8 cellular contexts compared by ENCODE assay signal in genomic region chr17:43127299-43127876, GRCh38. TPM values are rescaled to one million over a fixed set of nuclear protein-coding genes. Genes with fewer than 3 reads are reported as not detected.
DNase-seq lines count a peak whose midpoint lies in the region; ATAC-seq and TF ChIP-seq lines count a peak whose summit lies in the region.
"Not testable (repeated sequence)": the region's sequence is repeated elsewhere in the genome, so short reads cannot be mapped to it uniquely, and the experiment has no call there.

No MANE protein-coding gene starts in this region.

- TF ChIP-seq CTCF in WTC11 (IDR thresholded peaks at IDR 0.05): not testable (repeated sequence)

- not testable (repeated sequence) for ATAC-seq in WTC11; activated naive CD8-positive, alpha-beta T cell treated with anti-CD3 and anti-CD28 coated beads, Interleukin-2, amount 10 ng/mL, durations not matched to agents 7 days and 5 days (ENCODE audit: low read depth); naive thymus-derived CD8-positive, alpha-beta T cell

- DNase-seq in CD8-positive, alpha-beta memory T cell; WTC11 (ENCODE audit: low spot score); activated T-cell treated with anti-CD3 and anti-CD28 coated beads, Interleukin-2, amount 50 U/mL, for 24 hours; activated naive CD8-positive, alpha-beta T cell treated with anti-CD3 and anti-CD28 coated beads, Interleukin-2, amount 10 ng/mL, durations not matched to agents 7 days and 5 days; naive thymus-derived CD8-positive, alpha-beta T cell: not testable (repeated sequence)
- DNase-seq in erythroblast (lab: John Stamatoyannopoulos, UW): peak; percentile 14 to 16

- H3K27me3 ChIP-seq in CD8-positive, alpha-beta memory T cell (ENCODE audit: insufficient read depth, low read length, poor library complexity, severe bottlenecking): not testable (repeated sequence)

- not testable (repeated sequence) for H3K4me3 ChIP-seq in CD8-positive, alpha-beta memory T cell (ENCODE audit: low read length)

- peak overlapping the region in 5 of 8 donors; percentile 43 to 77 (median 69) for H3K27ac Mint-ChIP-seq in CD8-positive, alpha-beta memory T cell
- H3K27ac Mint-ChIP-seq in IgD-negative memory B cell: not testable (repeated sequence)
- H3K27ac Mint-ChIP-seq in WTC11: peak overlapping the region; percentile 36; the same call in 1 of the 2 replicates
- H3K27ac Mint-ChIP-seq in activated T-cell treated with anti-CD3 and anti-CD28 coated beads, Interleukin-2, amount 50 U/mL, for 24 hours: peak overlapping the region; percentile 84
- H3K27ac Mint-ChIP-seq in activated naive CD8-positive, alpha-beta T cell treated with anti-CD3 and anti-CD28 coated beads, Interleukin-2, amount 10 ng/mL, durations not matched to agents 7 days and 5 days: peak overlapping the region; percentile 56
- H3K27ac Mint-ChIP-seq in naive thymus-derived CD8-positive, alpha-beta T cell: peak overlapping the region in 6 of 10 donors; percentile 19 to 82 (median 61)
- H3K27ac Mint-ChIP-seq in stimulated activated naive CD8-positive, alpha-beta T cell treated with anti-CD3 and anti-CD28 coated beads, Interleukin-15, Interleukin-2, amounts not matched to agents 100 ng/mL and 50 ng/mL, for 24 hours: peak overlapping the region; percentile 77

- not testable (repeated sequence) for TF ChIP-seq POLR2A in erythroblast (IDR thresholded peaks at IDR 0.05; ENCODE audit: low read length)

- H3K4me1 Mint-ChIP-seq in CD8-positive, alpha-beta memory T cell: peaks cover 23 to 42% (median 41%) of the 10 kb centered on the region in 3 donors
- peaks cover 16 to 30% (median 22%) of the 10 kb centered on the region in 3 donors for H3K4me1 Mint-ChIP-seq in IgD-negative memory B cell
- H3K4me1 Mint-ChIP-seq in WTC11: not testable (repeated sequence)
- peaks cover 40% of the 10 kb centered on the region for H3K4me1 Mint-ChIP-seq in activated T-cell treated with anti-CD3 and anti-CD28 coated beads, Interleukin-2, amount 50 U/mL, for 24 hours (ENCODE audit: low read depth)
- peaks cover 24% of the 10 kb centered on the region for H3K4me1 Mint-ChIP-seq in activated naive CD8-positive, alpha-beta T cell treated with anti-CD3 and anti-CD28 coated beads, Interleukin-2, amount 10 ng/mL, durations not matched to agents 7 days and 5 days
- H3K4me1 Mint-ChIP-seq in naive thymus-derived CD8-positive, alpha-beta T cell: peaks cover 16 to 42% (median 36%) of the 10 kb centered on the region in 4 donors
- peaks cover 44% of the 10 kb centered on the region for H3K4me1 Mint-ChIP-seq in stimulated activated naive CD8-positive, alpha-beta T cell treated with anti-CD3 and anti-CD28 coated beads, Interleukin-15, Interleukin-2, amounts not matched to agents 100 ng/mL and 50 ng/mL, for 24 hours (ENCODE audit: low read depth)

- POLR2A ChIA-PET in CD8-positive, alpha-beta memory T cell (lab: Charles Lee): not testable (repeated sequence)
- POLR2A ChIA-PET in WTC11 (lab: Charles Lee): interaction anchor here (0.5 to 1.0 kb wide), 2 partner anchors 8 to 73 kb away, joined by 3 read pairs; no protein-coding TSS in a partner anchor
- POLR2A ChIA-PET in activated naive CD8-positive, alpha-beta T cell treated with anti-CD3 and anti-CD28 coated beads, Interleukin-2, amount 10 ng/mL, durations not matched to agents 7 days and 5 days (lab: Charles Lee): interaction anchor here (0.7 to 1.1 kb wide), 3 partner anchors 43 to 188 kb away, joined by 3 to 5 read pairs (median 4); no protein-coding TSS in a partner anchor
- POLR2A ChIA-PET in naive thymus-derived CD8-positive, alpha-beta T cell (lab: Charles Lee): interaction anchor here (0.8 to 1.0 kb wide), 2 partner anchors 44 to 129 kb away, joined by 3 to 4 read pairs; partner anchors contain the start of genes NBR1 and RPL27

- H3K36me3 Mint-ChIP-seq in CD8-positive, alpha-beta memory T cell: peaks cover 0 to 34% (median 5%) of the 10 kb centered on the region in 3 donors
- H3K36me3 Mint-ChIP-seq in IgD-negative memory B cell: not testable (repeated sequence)
- peaks cover 28% of the 10 kb centered on the region for H3K36me3 Mint-ChIP-seq in WTC11
- peaks cover 76% of the 10 kb centered on the region for H3K36me3 Mint-ChIP-seq in activated T-cell treated with anti-CD3 and anti-CD28 coated beads, Interleukin-2, amount 50 U/mL, for 24 hours (ENCODE audit: low read depth)
- peaks cover 22% of the 10 kb centered on the region for H3K36me3 Mint-ChIP-seq in activated naive CD8-positive, alpha-beta T cell treated with anti-CD3 and anti-CD28 coated beads, Interleukin-2, amount 10 ng/mL, durations not matched to agents 7 days and 5 days
- peaks cover 0 to 27% (median 9%) of the 10 kb centered on the region in 3 donors for H3K36me3 Mint-ChIP-seq in naive thymus-derived CD8-positive, alpha-beta T cell
- H3K36me3 Mint-ChIP-seq in stimulated activated naive CD8-positive, alpha-beta T cell treated with anti-CD3 and anti-CD28 coated beads, Interleukin-15, Interleukin-2, amounts not matched to agents 100 ng/mL and 50 ng/mL, for 24 hours (ENCODE audit: low read depth): peaks cover 42% of the 10 kb centered on the region

- H3K27ac ChIP-seq in CD8-positive, alpha-beta memory T cell (ENCODE audit: low read depth, low read length): not testable (repeated sequence)

- not testable (repeated sequence) for H3K9me3 ChIP-seq in CD8-positive, alpha-beta memory T cell (ENCODE audit: low read length)

- not testable (repeated sequence) for H3K27me3 Mint-ChIP-seq in CD8-positive, alpha-beta memory T cell; IgD-negative memory B cell; WTC11 (ENCODE audit: low read depth); activated T-cell treated with anti-CD3 and anti-CD28 coated beads, Interleukin-2, amount 50 U/mL, for 24 hours; activated naive CD8-positive, alpha-beta T cell treated with anti-CD3 and anti-CD28 coated beads, Interleukin-2, amount 10 ng/mL, durations not matched to agents 7 days and 5 days; naive thymus-derived CD8-positive, alpha-beta T cell; stimulated activated naive CD8-positive, alpha-beta T cell treated with anti-CD3 and anti-CD28 coated beads, Interleukin-15, Interleukin-2, amounts not matched to agents 100 ng/mL and 50 ng/mL, for 24 hours

- H3K9me3 Mint-ChIP-seq in CD8-positive, alpha-beta memory T cell; IgD-negative memory B cell; WTC11; activated T-cell treated with anti-CD3 and anti-CD28 coated beads, Interleukin-2, amount 50 U/mL, for 24 hours; activated naive CD8-positive, alpha-beta T cell treated with anti-CD3 and anti-CD28 coated beads, Interleukin-2, amount 10 ng/mL, durations not matched to agents 7 days and 5 days; naive thymus-derived CD8-positive, alpha-beta T cell; stimulated activated naive CD8-positive, alpha-beta T cell treated with anti-CD3 and anti-CD28 coated beads, Interleukin-15, Interleukin-2, amounts not matched to agents 100 ng/mL and 50 ng/mL, for 24 hours: not testable (repeated sequence)

- peaks cover 15% of the 10 kb centered on the region for H3K4me1 ChIP-seq in CD8-positive, alpha-beta memory T cell (ENCODE audit: insufficient read depth, low read length)

- CTCF ChIA-PET in CD8-positive, alpha-beta memory T cell (lab: Charles Lee): interaction anchor here (1.3 kb wide), 1 partner anchor 106 kb away, joined by 3 read pairs; no protein-coding TSS in a partner anchor
- CTCF ChIA-PET in WTC11 (lab: Charles Lee): interaction anchor here (0.9 kb wide), 1 partner anchor 87 kb away, joined by 3 read pairs; no protein-coding TSS in a partner anchor

- not testable (repeated sequence) for H3K36me3 ChIP-seq in CD8-positive, alpha-beta memory T cell (ENCODE audit: insufficient read depth, low read length)

- H3K4me3 Mint-ChIP-seq in CD8-positive, alpha-beta memory T cell: peak overlapping the region; percentile 57 to 72 (median 69)
- peak overlapping the region; percentile 13 to 83 (median 60) for H3K4me3 Mint-ChIP-seq in IgD-negative memory B cell
- H3K4me3 Mint-ChIP-seq in WTC11: peak overlapping the region; percentile 53
- peak overlapping the region; percentile 69 for H3K4me3 Mint-ChIP-seq in activated T-cell treated with anti-CD3 and anti-CD28 coated beads, Interleukin-2, amount 50 U/mL, for 24 hours
- peak overlapping the region; percentile 50 for H3K4me3 Mint-ChIP-seq in activated naive CD8-positive, alpha-beta T cell treated with anti-CD3 and anti-CD28 coated beads, Interleukin-2, amount 10 ng/mL, durations not matched to agents 7 days and 5 days
- peak overlapping the region; percentile 39 to 78 (median 70) for H3K4me3 Mint-ChIP-seq in naive thymus-derived CD8-positive, alpha-beta T cell
- peak overlapping the region; percentile 76 for H3K4me3 Mint-ChIP-seq in stimulated activated naive CD8-positive, alpha-beta T cell treated with anti-CD3 and anti-CD28 coated beads, Interleukin-15, Interleukin-2, amounts not matched to agents 100 ng/mL and 50 ng/mL, for 24 hours

RNA-seq across cellular contexts. Expression of gene BRCA1, which starts 2.2 kb away (rescaled TPM):
- total RNA-seq in CD8-positive, alpha-beta memory T cell: 10 to 100 TPM; 66.8 to 71.5 TPM
- polyA plus RNA-seq in CD8-positive, alpha-beta memory T cell: 3.3 TPM
- 3.2 TPM for polyA plus RNA-seq in IgD-negative memory B cell
- total RNA-seq in WTC11 (2021): 37.8 to 38.4 TPM (median 38.1 TPM) in 3 replicates
- 10 to 100 TPM; 53.5 to 61.4 TPM for total RNA-seq in activated naive CD8-positive, alpha-beta T cell treated with anti-CD3 and anti-CD28 coated beads, Interleukin-2, amount 10 ng/mL, durations not matched to agents 7 days and 5 days
- 1 to 10 TPM; 5.8 to 6.2 TPM for total RNA-seq in naive thymus-derived CD8-positive, alpha-beta T cell
- polyA plus RNA-seq in naive thymus-derived CD8-positive, alpha-beta T cell: 1 to 10 TPM in 2 of 3 donors, under 1 TPM in 1; 0.35 to 1.8 (median 1.2) TPM

RNA-seq across cellular contexts. Expression of gene NBR1, which starts 43.6 kb away (rescaled TPM):
- 10 to 100 TPM; 42.6 to 44.3 TPM for total RNA-seq in CD8-positive, alpha-beta memory T cell
- polyA plus RNA-seq in CD8-positive, alpha-beta memory T cell: 81.4 TPM
- polyA plus RNA-seq in IgD-negative memory B cell: 45.1 TPM
- 38.4 to 42.8 TPM (median 38.9 TPM) in 3 replicates for total RNA-seq in WTC11 (2021)
- total RNA-seq in activated naive CD8-positive, alpha-beta T cell treated with anti-CD3 and anti-CD28 coated beads, Interleukin-2, amount 10 ng/mL, durations not matched to agents 7 days and 5 days: 10 to 100 TPM; 60.5 to 67.4 TPM
- total RNA-seq in naive thymus-derived CD8-positive, alpha-beta T cell: 10 to 100 TPM; 81.3 to 88.0 TPM
- polyA plus RNA-seq in naive thymus-derived CD8-positive, alpha-beta T cell: 10 to 100 TPM; 63.3 to 73.2 (median 68.1) TPM
